In genomic region chr16:21603920-21604319, GRCh38 we compare ENCODE assay signal across 15 cellular contexts. TPM values are rescaled to one million over a fixed set of nuclear protein-coding genes. Genes with fewer than 3 reads are reported as not detected.
DNase-seq lines count a peak whose midpoint lies in the region; ATAC-seq, FAIRE-seq and TF ChIP-seq lines count a peak whose summit lies in the region.
"Had no signal": no experiment of that assay in that cellular context is flagged by ENCODE, and none has a peak within 500 bp of the region (broad histone marks: within the 10 kb centered on the region; RNA-seq: fewer than 3 reads in every experiment).

No MANE protein-coding gene starts in this region.

- ATAC-seq in GM21515 (IDR thresholded peaks at IDR 0.05; ENCODE audit: unreplicated experiment): no peak
- ATAC-seq: activated CD8-positive, alpha-beta T cell treated with anti-CD3 and anti-CD28 coated beads, Interleukin-2, amount 10 ng/mL, durations not matched to agents 7 days and 5 days; activated naive CD4-positive, alpha-beta T cell treated with anti-CD3 and anti-CD28 coated beads, Interleukin-2, amount 50 U/mL, for 72 hours; gastroesophageal sphincter; pancreas had no signal

- FAIRE-seq in small intestine (lab: Jason Lieb, UNC): no peak
- FAIRE-seq: pancreas had no signal

- 48 to 79% (median 63%) methylated on average over 3 of the region's 3 CpGs for WGBS in small intestine, 3 donors

- no peaks in the 10 kb centered on the region for H3K27me3 ChIP-seq in small intestine (ENCODE audit: control insufficient read depth in 2 of 2, insufficient read depth in 2 of 2, low read length in 2 of 2)
- H3K27me3 ChIP-seq: gastroesophageal sphincter, pancreas had no signal

- no peaks in the 10 kb centered on the region for H3K36me3 ChIP-seq in small intestine (ENCODE audit: control insufficient read depth in 2 of 2, insufficient read depth in 2 of 2, low read length in 2 of 2)
- H3K36me3 ChIP-seq: gastroesophageal sphincter, pancreas had no signal

- peak; percentile 28 for DNase-seq in D341Med (ENCODE audit: low spot score)
- peak; percentile 50 to 72 for DNase-seq in NOMO-1 (lab: John Stamatoyannopoulos, UW; ENCODE audit: unreplicated experiment in 2 of 2)
- DNase-seq in epithelial cell of esophagus (ENCODE audit: low read depth): peak; percentile 23
- peak; percentile 48 for DNase-seq in pons (ENCODE audit: low spot score)
- DNase-seq in stimulated activated CD4-positive, alpha-beta T cell treated with anti-CD3 and anti-CD28 coated beads, Interleukin-2, amount 100 ng/mL, for 24 hours: no peak
- no peak for DNase-seq in hippocampal formation (lab: John Stamatoyannopoulos, UW)
- DNase-seq in small intestine: no peak
- DNase-seq: activated CD8-positive, alpha-beta T cell treated with anti-CD3 and anti-CD28 coated beads, Interleukin-2, amount 10 ng/mL, durations not matched to agents 7 days and 5 days; NCI-H1417; pancreas; stimulated activated CD4-positive, alpha-beta T cell treated with anti-CD3 and anti-CD28 coated beads, Interleukin-2, amount 100 ng/mL, for 48 hours; T-helper 2 cell had no signal

- no peaks in the 10 kb centered on the region for H3K9me3 ChIP-seq in small intestine (ENCODE audit: control insufficient read depth, low read depth)
- H3K9me3 ChIP-seq: gastroesophageal sphincter, pancreas had no signal

- H3K4me3 ChIP-seq in epithelial cell of esophagus (ENCODE audit: low read length) (no peak overlapping the region), small intestine (ENCODE audit: low read depth in 1 of 2, low read length in 2 of 2) (no peak overlapping the region)
- H3K4me3 ChIP-seq: gastroesophageal sphincter, pancreas had no signal

- peaks cover 0 to 3% of the 10 kb centered on the region in 2 donors for H3K4me1 ChIP-seq in small intestine (ENCODE audit: control insufficient read depth in 2 of 2, insufficient read depth in 1 of 2, low read depth in 1 of 2, low read length in 1 of 2)

- no peak overlapping the region for H3K27ac ChIP-seq in small intestine (ENCODE audit: low read depth in 1 of 2, low read length in 1 of 2)
- H3K27ac ChIP-seq: gastroesophageal sphincter, pancreas had no signal

- TF ChIP-seq CTCF in epithelial cell of esophagus (IDR thresholded peaks at IDR 0.05; ENCODE audit: insufficient read depth, low read depth, low read length, missing control alignments): no peak

RNA-seq across cellular contexts. Expression of gene METTL9, which starts 4.5 kb away (rescaled TPM):
- polyA plus RNA-seq in small intestine: 10 to 100 TPM; 38.7 to 63.0 (median 59.1) TPM

RNA-seq across cellular contexts. Expression of gene IGSF6, which starts 48.5 kb away (rescaled TPM):
- polyA plus RNA-seq in small intestine: 1 to 10 TPM in 2 of 3 donors, under 1 TPM in 1; 0.45 to 2.7 (median 1.9) TPM

RNA-seq across cellular contexts. Expression of gene OTOA, which starts 59.8 kb away (rescaled TPM):
- polyA plus RNA-seq in small intestine: under 1 TPM in 2 of 3 donors, not detected in 1; 0.09 to 0.27 TPM
- polyA plus RNA-seq: pancreas had no signal

Comparison
In these comparisons a context has a peak if more than half of its experiments do, and no peak if none do; other contexts are left out.
1. DNase-seq: peak in D341Med (single experiment), NOMO-1 (2 of 2), epithelial cell of esophagus (single experiment) and pons (single experiment); none in stimulated activated CD4-positive, alpha-beta T cell treated with anti-CD3 and anti-CD28 coated beads, Interleukin-2, amount 100 ng/mL, for 24 hours (0 of 2), hippocampal formation (0 of 2) and small intestine (single experiment).